Comparison of ENCODE assay signal across 23 cellular contexts in the genomic region with DNA sequence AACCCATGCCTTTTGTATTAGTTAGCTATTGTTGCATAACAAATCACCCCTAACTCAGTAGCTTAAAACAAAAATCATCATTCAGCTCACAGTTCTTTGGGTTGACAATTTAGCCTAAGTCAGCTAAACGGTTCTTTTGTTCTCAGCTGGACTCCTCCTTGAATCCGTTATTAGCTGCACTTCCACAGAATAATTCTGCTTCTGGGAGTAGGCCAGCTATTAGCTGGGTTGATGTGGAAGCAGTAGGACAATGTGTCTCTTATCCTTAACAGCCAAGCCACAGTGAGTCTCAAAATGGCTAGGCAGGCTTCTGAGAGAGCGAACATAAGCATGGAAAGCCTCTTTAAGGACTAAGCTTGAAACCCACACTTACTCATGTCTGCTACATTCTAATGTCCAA. TPM values are rescaled to one million over a fixed set of nuclear protein-coding genes. Genes with fewer than 3 reads are reported as not detected.
"Had no signal": no experiment of that assay in that cellular context is flagged by ENCODE, and none has a peak within 500 bp of the region (broad histone marks: within the 10 kb centered on the region; RNA-seq: fewer than 3 reads in every experiment).

No MANE protein-coding gene starts in this region.

- H3K36me3 ChIP-seq: heart left ventricle, right atrium auricular region, tibial nerve had no signal

- H3K27me3 Mint-ChIP-seq: activated CD4-positive, alpha-beta T cell treated with anti-CD3 and anti-CD28 coated beads, Interleukin-2, amount 10 ng/mL, durations not matched to agents 24 days and 14 days; activated naive CD8-positive, alpha-beta T cell treated with anti-CD3 and anti-CD28 coated beads, Interleukin-2, amount 50 U/mL, for 24 hours; activated T-cell treated with anti-CD3 and anti-CD28 coated beads, Interleukin-2, amount 50 U/mL, for 24 hours; brain; naive thymus-derived CD8-positive, alpha-beta T cell had no signal

- H3K4me3 ChIP-seq: dorsolateral prefrontal cortex, heart left ventricle, right atrium auricular region, tibial nerve had no signal

- ATAC-seq: activated CD8-positive, alpha-beta T cell treated with anti-CD3 and anti-CD28 coated beads, Interleukin-2, amount 10 ng/mL, durations not matched to agents 7 days and 5 days; activated naive CD8-positive, alpha-beta T cell treated with anti-CD3 and anti-CD28 coated beads, Interleukin-2, amount 50 U/mL, for 24 hours; heart left ventricle; left ventricle myocardium superior; naive thymus-derived CD8-positive, alpha-beta T cell had no signal

- H3K36me3 Mint-ChIP-seq: naive thymus-derived CD8-positive, alpha-beta T cell had no signal

- H3K27me3 ChIP-seq: dorsolateral prefrontal cortex, heart left ventricle, right atrium auricular region, tibial nerve had no signal

- H3K27ac Mint-ChIP-seq: activated CD4-positive, alpha-beta T cell treated with anti-CD3 and anti-CD28 coated beads, Interleukin-2, amount 10 ng/mL, durations not matched to agents 24 days and 14 days; activated CD8-positive, alpha-beta T cell treated with anti-CD3 and anti-CD28 coated beads, Interleukin-2, amount 10 ng/mL, durations not matched to agents 7 days and 5 days; activated naive CD4-positive, alpha-beta T cell treated with anti-CD3 and anti-CD28 coated beads for 36 hours; activated naive CD8-positive, alpha-beta T cell treated with anti-CD3 and anti-CD28 coated beads, Interleukin-2, amount 50 U/mL, for 24 hours; activated T-cell treated with anti-CD3 and anti-CD28 coated beads, Interleukin-2, amount 50 U/mL, for 24 hours; activated T-helper 2 cell treated with anti-CD3 and anti-CD28 coated beads, Interferon-gamma antibody, Interleukin-2, Interleukin-4, amounts not matched to agents 10 μg/mL and 5 μg/mL and 100 μg/mL, durations not matched to agents 14 hours and 24 hours and 36 hours; naive thymus-derived CD8-positive, alpha-beta T cell had no signal

- H3K9me3 ChIP-seq: heart left ventricle, right atrium auricular region, tibial nerve had no signal

- DNase-seq: activated CD4-positive, alpha-beta T cell treated with anti-CD3 and anti-CD28 coated beads, Interleukin-2, amount 10 ng/mL, durations not matched to agents 24 days and 14 days; activated CD8-positive, alpha-beta T cell treated with anti-CD3 and anti-CD28 coated beads, Interleukin-2, amount 10 ng/mL, durations not matched to agents 7 days and 5 days; activated naive CD4-positive, alpha-beta T cell treated with anti-CD3 and anti-CD28 coated beads for 36 hours; activated naive CD8-positive, alpha-beta T cell treated with anti-CD3 and anti-CD28 coated beads, Interleukin-2, amount 50 U/mL, for 24 hours; activated T-cell treated with anti-CD3 and anti-CD28 coated beads, Interleukin-2, amount 50 U/mL, for 24 hours; central memory CD4-positive, alpha-beta T cell; erythroblast; foreskin melanocyte; heart left ventricle; left ventricle myocardium superior; mesenchymal stem cell; naive thymus-derived CD8-positive, alpha-beta T cell; stimulated activated CD4-positive, alpha-beta T cell treated with anti-CD3 and anti-CD28 coated beads, Interleukin-12 subunit alpha, Interleukin-12 subunit beta, amount 100 ng/mL, for 4 hours; stimulated activated CD4-positive, alpha-beta T cell treated with anti-CD3 and anti-CD28 coated beads, Interleukin-1b, Interleukin-23, amount 100 ng/mL, for 48 hours; stimulated activated naive CD4-positive, alpha-beta T cell treated with Interleukin-2 at 50 U/mL for 16 hours; T-helper 1 cell had no signal

- H3K4me3 Mint-ChIP-seq: activated CD4-positive, alpha-beta T cell treated with anti-CD3 and anti-CD28 coated beads, Interleukin-2, amount 10 ng/mL, durations not matched to agents 24 days and 14 days; activated CD8-positive, alpha-beta T cell treated with anti-CD3 and anti-CD28 coated beads, Interleukin-2, amount 10 ng/mL, durations not matched to agents 7 days and 5 days; activated naive CD4-positive, alpha-beta T cell treated with anti-CD3 and anti-CD28 coated beads for 36 hours; activated naive CD8-positive, alpha-beta T cell treated with anti-CD3 and anti-CD28 coated beads, Interleukin-2, amount 50 U/mL, for 24 hours; activated T-cell treated with anti-CD3 and anti-CD28 coated beads, Interleukin-2, amount 50 U/mL, for 24 hours; brain; naive thymus-derived CD8-positive, alpha-beta T cell had no signal

- H3K4me1 Mint-ChIP-seq: activated CD4-positive, alpha-beta T cell treated with anti-CD3 and anti-CD28 coated beads, Interleukin-2, amount 10 ng/mL, durations not matched to agents 24 days and 14 days; activated naive CD8-positive, alpha-beta T cell treated with anti-CD3 and anti-CD28 coated beads, Interleukin-2, amount 50 U/mL, for 24 hours had no signal

- H3K4me1 ChIP-seq: heart left ventricle, right atrium auricular region, tibial nerve had no signal

- H3K9me3 Mint-ChIP-seq: activated CD4-positive, alpha-beta T cell treated with anti-CD3 and anti-CD28 coated beads, Interleukin-2, amount 10 ng/mL, durations not matched to agents 24 days and 14 days; activated naive CD8-positive, alpha-beta T cell treated with anti-CD3 and anti-CD28 coated beads, Interleukin-2, amount 50 U/mL, for 24 hours; activated T-cell treated with anti-CD3 and anti-CD28 coated beads, Interleukin-2, amount 50 U/mL, for 24 hours; activated T-helper 2 cell treated with anti-CD3 and anti-CD28 coated beads, Interferon-gamma antibody, Interleukin-2, Interleukin-4, amounts not matched to agents 10 μg/mL and 5 μg/mL and 100 μg/mL, durations not matched to agents 14 hours and 24 hours and 36 hours had no signal

RNA-seq across cellular contexts. Expression of gene ARPP21, which starts 42.7 kb away (rescaled TPM):
- total RNA-seq: activated CD4-positive, alpha-beta T cell treated with anti-CD3 and anti-CD28 coated beads, Interleukin-2, amount 10 ng/mL, durations not matched to agents 24 days and 14 days; activated CD8-positive, alpha-beta T cell treated with anti-CD3 and anti-CD28 coated beads, Interleukin-2, amount 10 ng/mL, durations not matched to agents 7 days and 5 days; activated naive CD4-positive, alpha-beta T cell treated with anti-CD3 and anti-CD28 coated beads for 36 hours; left ventricle myocardium superior; naive thymus-derived CD8-positive, alpha-beta T cell; posterior vena cava; right atrium auricular region; subcutaneous adipose tissue; tibial nerve had no signal
- polyA plus RNA-seq: naive thymus-derived CD8-positive, alpha-beta T cell had no signal
